Comparison of ENCODE assay signal across 19 cellular contexts in genomic region chr13:31276386-31276785, GRCh38.
"Had no signal": no experiment of that assay in that cellular context is flagged by ENCODE, and none has a peak within 500 bp of the region (broad histone marks: within the 10 kb centered on the region; RNA-seq: fewer than 3 reads in every experiment).

No MANE protein-coding gene starts in this region.

- ATAC-seq: foreskin keratinocyte; mucosa of descending colon; naive thymus-derived CD8-positive, alpha-beta T cell had no signal

- H3K4me3 ChIP-seq: colonic mucosa, esophagus squamous epithelium, hepatocyte, mucosa of descending colon, right atrium auricular region, smooth muscle cell, suprapubic skin, thyroid gland had no signal

- H3K4me1 ChIP-seq: colonic mucosa, esophagus squamous epithelium, foreskin keratinocyte, right atrium auricular region, suprapubic skin, thyroid gland had no signal

- FAIRE-seq: islet of Langerhans, urothelium cell line had no signal

- H3K27ac ChIP-seq: colonic mucosa, esophagus squamous epithelium, foreskin keratinocyte, hepatocyte, right atrium auricular region, suprapubic skin, thyroid gland had no signal

- H3K4me3 Mint-ChIP-seq: naive thymus-derived CD8-positive, alpha-beta T cell; type B pancreatic cell had no signal

- DNase-seq: colonic mucosa; dermis blood vessel endothelial cell; esophagus squamous epithelium; foreskin keratinocyte; head of caudate nucleus; kidney glomerular epithelial cell; mucosa of descending colon; naive thymus-derived CD8-positive, alpha-beta T cell; posterior cingulate gyrus; stimulated activated CD4-positive, alpha-beta T cell treated with anti-CD3 and anti-CD28 coated beads, Interleukin-2, amount 100 ng/mL, for 48 hours; stimulated activated naive CD4-positive, alpha-beta T cell treated with Interleukin-2 at 50 U/mL for 16 hours; thyroid gland had no signal

- H3K4me1 Mint-ChIP-seq: naive thymus-derived CD8-positive, alpha-beta T cell had no signal

- H3K27me3 ChIP-seq: colonic mucosa, esophagus squamous epithelium, foreskin keratinocyte, hepatocyte, right atrium auricular region, suprapubic skin, thyroid gland had no signal

- H3K27me3 Mint-ChIP-seq: naive thymus-derived CD8-positive, alpha-beta T cell; type B pancreatic cell had no signal

- H2AFZ ChIP-seq: hepatocyte had no signal

- H3K27ac Mint-ChIP-seq: naive thymus-derived CD8-positive, alpha-beta T cell; type B pancreatic cell had no signal

- H3K9me3 ChIP-seq: colonic mucosa, right atrium auricular region, suprapubic skin, thyroid gland had no signal

- H3K36me3 ChIP-seq: colonic mucosa, thyroid gland had no signal

- H3K79me2 ChIP-seq: hepatocyte had no signal

- H3K4me2 ChIP-seq: hepatocyte, smooth muscle cell had no signal
